Comparison of ENCODE assay signal across 17 cellular contexts in genomic region chr2:120985174-120985996, GRCh38.
DNase-seq lines count a peak whose midpoint lies in the region; ATAC-seq and TF ChIP-seq lines count a peak whose summit lies in the region.
"Had no signal": no experiment of that assay in that cellular context is flagged by ENCODE, and none has a peak within 500 bp of the region (broad histone marks: within the 10 kb centered on the region; RNA-seq: fewer than 3 reads in every experiment).

No MANE protein-coding gene starts in this region.

- no peaks in the 10 kb centered on the region for H3K4me1 Mint-ChIP-seq in activated T-helper 17 cell treated with anti-CD3 and anti-CD28 coated beads, Interleukin-2, amount 50 U/mL, for 72 hours
- no peaks in the 10 kb centered on the region for H3K4me1 Mint-ChIP-seq in neural progenitor cell
- H3K4me1 Mint-ChIP-seq: B cell; CD4-positive, alpha-beta memory T cell had no signal

- intact Hi-C loops in spleen (cut with DNase I; ENCODE audit: low total_unique reads): no loop called here

- ATAC-seq in activated T-helper 17 cell treated with anti-CD3 and anti-CD28 coated beads, Interleukin-2, amount 50 U/mL, for 72 hours (replicated peaks): peak; percentile 24
- no peak for ATAC-seq in GM21717 (IDR thresholded peaks at IDR 0.05; ENCODE audit: unreplicated experiment)
- ATAC-seq: HCT116 had no signal

- TF ChIP-seq CTCF in neural progenitor cell (IDR thresholded peaks at IDR 0.05) (no peak), spleen (IDR thresholded peaks at IDR 0.05 in 8 of 11, conservative IDR thresholded peaks at IDR 0.05 in 3 of 11) (no peak)

- no peaks in the 10 kb centered on the region for H3F3A ChIP-seq in neural progenitor cell (ENCODE audit: low read depth)

- H3K79me2 ChIP-seq in neural progenitor cell (ENCODE audit: low read depth): no peaks in the 10 kb centered on the region

- H3K9me3 Mint-ChIP-seq in activated T-helper 17 cell treated with anti-CD3 and anti-CD28 coated beads, Interleukin-2, amount 50 U/mL, for 72 hours: no peaks in the 10 kb centered on the region
- no peaks in the 10 kb centered on the region for H3K9me3 Mint-ChIP-seq in neural progenitor cell

- no peak for TF ChIP-seq POLR2A in spleen (IDR thresholded peaks at IDR 0.05)

- H3K4me3 ChIP-seq in neural progenitor cell: no peak overlapping the region
- H3K4me3 ChIP-seq in spleen: no peak overlapping the region
- H3K4me3 ChIP-seq: GM23248 had no signal

- H3K9me3 ChIP-seq in neural progenitor cell (ENCODE audit: low read depth) (no peaks in the 10 kb centered on the region), spleen (peaks cover 0 to 4% (median 0%) of the 10 kb centered on the region in 8 donors)
- H3K9me3 ChIP-seq: Caco-2 had no signal

- H3K4me3 Mint-ChIP-seq in activated T-helper 17 cell treated with anti-CD3 and anti-CD28 coated beads, Interleukin-2, amount 50 U/mL, for 72 hours: no peak overlapping the region
- H3K4me3 Mint-ChIP-seq in neural progenitor cell: no peak overlapping the region
- H3K4me3 Mint-ChIP-seq: B cell; CD4-positive, alpha-beta memory T cell had no signal

- H3K36me3 ChIP-seq in neural progenitor cell (no peaks in the 10 kb centered on the region), spleen (peaks cover 0 to 21% (median 0%) of the 10 kb centered on the region in 6 donors)

- H3K27ac ChIP-seq in neural progenitor cell (no peak overlapping the region), spleen (no peak overlapping the region)
- H3K27ac ChIP-seq: GM23248, HL-60 had no signal

- no peaks in the 10 kb centered on the region for H3K36me3 Mint-ChIP-seq in activated T-helper 17 cell treated with anti-CD3 and anti-CD28 coated beads, Interleukin-2, amount 50 U/mL, for 72 hours (ENCODE audit: low read depth)
- peaks cover 32% of the 10 kb centered on the region for H3K36me3 Mint-ChIP-seq in neural progenitor cell
- H3K36me3 Mint-ChIP-seq: CD4-positive, alpha-beta memory T cell had no signal

- no peaks in the 10 kb centered on the region for H4K20me1 ChIP-seq in neural progenitor cell (ENCODE audit: low read depth)

- H3K27me3 ChIP-seq in neural progenitor cell (no peaks in the 10 kb centered on the region), spleen (replicated peaks in 1 of 7) (no peaks in the 10 kb centered on the region)

- no peak overlapping the region for H2AFZ ChIP-seq in neural progenitor cell (replicated peaks)
- H2AFZ ChIP-seq: GM23248 had no signal

- H3K4me1 ChIP-seq in neural progenitor cell (no peaks in the 10 kb centered on the region), spleen (no peaks in the 10 kb centered on the region)
- H3K4me1 ChIP-seq: Caco-2 had no signal

- no peak overlapping the region for H3K27ac Mint-ChIP-seq in activated T-helper 17 cell treated with anti-CD3 and anti-CD28 coated beads, Interleukin-2, amount 50 U/mL, for 72 hours
- H3K27ac Mint-ChIP-seq in neural progenitor cell: peak overlapping the region; percentile 25
- H3K27ac Mint-ChIP-seq: B cell; CD4-positive, alpha-beta memory T cell had no signal

- peak; percentile 47 for DNase-seq in activated effector memory CD4-positive, alpha-beta T cell treated with anti-CD3 and anti-CD28 coated beads, Interleukin-2, amount 50 U/mL, for 16 hours
- DNase-seq in activated effector memory CD4-positive, alpha-beta T cell treated with Interleukin-2 at 50 U/mL for 16 hours: no peak
- DNase-seq in neural progenitor cell (ENCODE audit: low spot score) (no peak), spleen (peak; percentile 69), GM03348 (ENCODE audit: low spot score) (no peak), HUDEP-2 (lab: John Stamatoyannopoulos, UW; ENCODE audit: unreplicated experiment in 76 of 76) (no peak)
- DNase-seq: C1 segment of cervical spinal cord; CD4-positive, alpha-beta memory T cell; DND-41; GDM1; GM23248 had no signal

- no peaks in the 10 kb centered on the region for H3K27me3 Mint-ChIP-seq in activated T-helper 17 cell treated with anti-CD3 and anti-CD28 coated beads, Interleukin-2, amount 50 U/mL, for 72 hours
- H3K27me3 Mint-ChIP-seq in neural progenitor cell (ENCODE audit: insufficient read depth, low read depth): peaks cover 4% of the 10 kb centered on the region
- H3K27me3 Mint-ChIP-seq: B cell had no signal

- no peak overlapping the region for H3K4me2 ChIP-seq in neural progenitor cell

- no peak overlapping the region for H3K9ac ChIP-seq in neural progenitor cell
- H3K9ac ChIP-seq: GM23248 had no signal

- WGBS in spleen, 5 donors: 87 to 93% (median 90%) methylated on average over 12 of the region's 12 CpGs

Comparison
In these comparisons a context has a peak if more than half of its experiments do, and no peak if none do; other contexts are left out.
1. DNase-seq: peak in activated effector memory CD4-positive, alpha-beta T cell treated with anti-CD3 and anti-CD28 coated beads, Interleukin-2, amount 50 U/mL, for 16 hours (single experiment) and spleen (single experiment); none in activated effector memory CD4-positive, alpha-beta T cell treated with Interleukin-2 at 50 U/mL for 16 hours (single experiment), neural progenitor cell (single experiment), GM03348 (single experiment) and HUDEP-2 (0 of 76).